Comparison of ENCODE assay signal across 1 cellular context in the genomic region with DNA sequence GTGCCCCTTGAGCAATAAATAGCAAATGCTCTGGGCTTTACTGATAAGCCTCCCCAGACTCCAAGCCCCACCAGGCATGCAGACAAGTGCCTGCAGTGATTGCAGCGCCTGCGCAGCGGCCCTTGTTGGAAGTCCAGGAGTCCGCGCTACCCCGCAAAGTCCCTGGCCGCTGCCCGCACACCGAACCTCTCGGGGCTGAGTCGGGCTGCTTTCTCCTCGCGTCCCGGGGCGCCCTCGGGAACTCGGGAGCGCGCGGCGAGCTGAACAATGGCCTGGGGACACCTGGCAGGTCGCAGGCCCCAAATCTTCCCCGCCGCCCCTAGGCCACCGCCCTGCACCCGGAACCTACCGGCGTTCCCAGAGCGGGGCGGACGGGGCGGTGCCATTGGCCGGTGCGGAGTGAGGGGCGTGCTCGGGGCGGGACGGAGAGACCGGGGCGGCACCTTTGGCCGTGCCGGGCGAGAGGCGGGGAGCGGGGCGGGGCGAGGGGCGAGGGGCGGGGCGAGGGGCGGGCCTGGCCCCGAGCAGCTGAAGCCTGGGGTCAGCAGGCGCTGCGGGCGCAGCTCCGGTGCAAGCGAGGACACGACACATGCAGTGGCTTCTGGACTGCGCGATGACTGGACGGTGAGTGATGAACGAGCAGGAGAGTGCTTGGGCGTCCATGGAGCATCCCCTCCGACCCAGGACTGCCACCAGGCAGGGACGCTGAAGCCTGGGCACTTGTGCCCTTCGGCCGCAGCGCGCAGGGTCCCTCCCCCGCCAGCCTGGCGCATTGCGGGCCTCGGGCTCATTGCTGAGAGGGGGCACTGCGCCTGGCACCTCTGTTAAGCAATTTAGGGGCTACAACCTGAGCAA.
A peak's percentile ranks its signal among the peaks of the same experiment; 100 is the strongest.
TF ChIP-seq lines count a peak whose summit lies in the region.

A gene with protein sequence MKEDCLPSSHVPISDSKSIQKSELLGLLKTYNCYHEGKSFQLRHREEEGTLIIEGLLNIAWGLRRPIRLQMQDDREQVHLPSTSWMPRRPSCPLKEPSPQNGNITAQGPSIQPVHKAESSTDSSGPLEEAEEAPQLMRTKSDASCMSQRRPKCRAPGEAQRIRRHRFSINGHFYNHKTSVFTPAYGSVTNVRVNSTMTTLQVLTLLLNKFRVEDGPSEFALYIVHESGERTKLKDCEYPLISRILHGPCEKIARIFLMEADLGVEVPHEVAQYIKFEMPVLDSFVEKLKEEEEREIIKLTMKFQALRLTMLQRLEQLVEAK (plus strand): TSS at position 560 of the 855 bp plus-strand sequence. CDS start 10,401 bp downstream, outside the sequence.

TF ChIP-seq in GM12878, 131 proteins besides CTCF, POLR2A, EP300 and RAD21 (continued from another document and continues in another):
- TF ChIP-seq IRF5 (IDR thresholded peaks at IDR 0.05; ENCODE audit: borderline replicate concordance), result no peak
- no peak for TF ChIP-seq RELA (IDR thresholded peaks at IDR 0.05; ENCODE audit: borderline replicate concordance, partially characterized antibody)
- TF ChIP-seq RUNX3 (IDR thresholded peaks at IDR 0.05; ENCODE audit: low read length), result no peak
- no peak; the same call in 1 of the 2 replicates for TF ChIP-seq TAF1 (IDR thresholded peaks at IDR 0.05; ENCODE audit: borderline replicate concordance, low read depth, low read length)
- TF ChIP-seq E2F4 (IDR thresholded peaks at IDR 0.05; ENCODE audit: low read depth, low read length), result no peak
- TF ChIP-seq SPI1 (IDR thresholded peaks at IDR 0.05; ENCODE audit: borderline replicate concordance, insufficient read depth, low read depth, low read length), result no peak
- no peak for TF ChIP-seq ATF2 (IDR thresholded peaks at IDR 0.05; ENCODE audit: low read length)
- TF ChIP-seq SIX5 (IDR thresholded peaks at IDR 0.05; ENCODE audit: low read depth, low read length, severe bottlenecking), result no peak
- peak; percentile 79; the same call in 1 of the 2 replicates for TF ChIP-seq SMAD5 (IDR thresholded peaks at IDR 0.05; ENCODE audit: low read depth)
- no peak for TF ChIP-seq ZNF217 (IDR thresholded peaks at IDR 0.05)
- peak; percentile 16; the same call in 1 of the 2 replicates for TF ChIP-seq DPF2 (IDR thresholded peaks at IDR 0.05)
- TF ChIP-seq, protein P1, sequence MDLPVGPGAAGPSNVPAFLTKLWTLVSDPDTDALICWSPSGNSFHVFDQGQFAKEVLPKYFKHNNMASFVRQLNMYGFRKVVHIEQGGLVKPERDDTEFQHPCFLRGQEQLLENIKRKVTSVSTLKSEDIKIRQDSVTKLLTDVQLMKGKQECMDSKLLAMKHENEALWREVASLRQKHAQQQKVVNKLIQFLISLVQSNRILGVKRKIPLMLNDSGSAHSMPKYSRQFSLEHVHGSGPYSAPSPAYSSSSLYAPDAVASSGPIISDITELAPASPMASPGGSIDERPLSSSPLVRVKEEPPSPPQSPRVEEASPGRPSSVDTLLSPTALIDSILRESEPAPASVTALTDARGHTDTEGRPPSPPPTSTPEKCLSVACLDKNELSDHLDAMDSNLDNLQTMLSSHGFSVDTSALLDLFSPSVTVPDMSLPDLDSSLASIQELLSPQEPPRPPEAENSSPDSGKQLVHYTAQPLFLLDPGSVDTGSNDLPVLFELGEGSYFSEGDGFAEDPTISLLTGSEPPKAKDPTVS (IDR thresholded peaks at IDR 0.05; ENCODE audit: low read depth, low read length), result no peak
- TF ChIP-seq NBN (IDR thresholded peaks at IDR 0.05), result peak; percentile 38; the same call in 1 of the 2 replicates
- no peak for TF ChIP-seq MEF2A (IDR thresholded peaks at IDR 0.05; ENCODE audit: insufficient read depth, low read depth, low read length)
- TF ChIP-seq CBX3 (IDR thresholded peaks at IDR 0.05; ENCODE audit: borderline replicate concordance, low read depth), result no peak
- no peak for TF ChIP-seq STAT3 (IDR thresholded peaks at IDR 0.05; ENCODE audit: low read depth, low read length)
- TF ChIP-seq KLF5 (IDR thresholded peaks at IDR 0.05; ENCODE audit: partially characterized antibody), result no peak
- TF ChIP-seq JUNB (IDR thresholded peaks at IDR 0.05), result no peak
- TF ChIP-seq BRCA1 (IDR thresholded peaks at IDR 0.05; ENCODE audit: low read depth, low read length), result no peak
- TF ChIP-seq ZBTB33 (IDR thresholded peaks at IDR 0.05), result no peak
- TF ChIP-seq BACH1 (IDR thresholded peaks at IDR 0.05; ENCODE audit: borderline replicate concordance), result peak; percentile 65
- TF ChIP-seq USF2 (IDR thresholded peaks at IDR 0.05; ENCODE audit: borderline replicate concordance, low read depth, low read length), result no peak
- TF ChIP-seq MYC (IDR thresholded peaks at IDR 0.05; ENCODE audit: insufficient read depth, insufficient read length, insufficient replicate concordance, low read length, severe bottlenecking), result no peak
- TF ChIP-seq YBX1 (IDR thresholded peaks at IDR 0.05), result no peak
- TF ChIP-seq, protein P2, sequence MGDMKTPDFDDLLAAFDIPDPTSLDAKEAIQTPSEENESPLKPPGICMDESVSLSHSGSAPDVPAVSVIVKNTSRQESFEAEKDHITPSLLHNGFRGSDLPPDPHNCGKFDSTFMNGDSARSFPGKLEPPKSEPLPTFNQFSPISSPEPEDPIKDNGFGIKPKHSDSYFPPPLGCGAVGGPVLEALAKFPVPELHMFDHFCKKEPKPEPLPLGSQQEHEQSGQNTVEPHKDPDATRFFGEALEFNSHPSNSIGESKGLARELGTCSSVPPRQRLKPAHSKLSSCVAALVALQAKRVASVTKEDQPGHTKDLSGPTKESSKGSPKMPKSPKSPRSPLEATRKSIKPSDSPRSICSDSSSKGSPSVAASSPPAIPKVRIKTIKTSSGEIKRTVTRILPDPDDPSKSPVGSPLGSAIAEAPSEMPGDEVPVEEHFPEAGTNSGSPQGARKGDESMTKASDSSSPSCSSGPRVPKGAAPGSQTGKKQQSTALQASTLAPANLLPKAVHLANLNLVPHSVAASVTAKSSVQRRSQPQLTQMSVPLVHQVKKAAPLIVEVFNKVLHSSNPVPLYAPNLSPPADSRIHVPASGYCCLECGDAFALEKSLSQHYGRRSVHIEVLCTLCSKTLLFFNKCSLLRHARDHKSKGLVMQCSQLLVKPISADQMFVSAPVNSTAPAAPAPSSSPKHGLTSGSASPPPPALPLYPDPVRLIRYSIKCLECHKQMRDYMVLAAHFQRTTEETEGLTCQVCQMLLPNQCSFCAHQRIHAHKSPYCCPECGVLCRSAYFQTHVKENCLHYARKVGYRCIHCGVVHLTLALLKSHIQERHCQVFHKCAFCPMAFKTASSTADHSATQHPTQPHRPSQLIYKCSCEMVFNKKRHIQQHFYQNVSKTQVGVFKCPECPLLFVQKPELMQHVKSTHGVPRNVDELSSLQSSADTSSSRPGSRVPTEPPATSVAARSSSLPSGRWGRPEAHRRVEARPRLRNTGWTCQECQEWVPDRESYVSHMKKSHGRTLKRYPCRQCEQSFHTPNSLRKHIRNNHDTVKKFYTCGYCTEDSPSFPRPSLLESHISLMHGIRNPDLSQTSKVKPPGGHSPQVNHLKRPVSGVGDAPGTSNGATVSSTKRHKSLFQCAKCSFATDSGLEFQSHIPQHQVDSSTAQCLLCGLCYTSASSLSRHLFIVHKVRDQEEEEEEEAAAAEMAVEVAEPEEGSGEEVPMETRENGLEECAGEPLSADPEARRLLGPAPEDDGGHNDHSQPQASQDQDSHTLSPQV (IDR thresholded peaks at IDR 0.05), result no peak
- no peak for TF ChIP-seq CBFB (IDR thresholded peaks at IDR 0.05; ENCODE audit: low read depth)
- TF ChIP-seq NRF1 (conservative IDR thresholded peaks at IDR 0.05; ENCODE audit: low read depth, low read length), result peak; percentile 47
- no peak for TF ChIP-seq HDAC2 (IDR thresholded peaks at IDR 0.05)
- TF ChIP-seq BCLAF1 (IDR thresholded peaks at IDR 0.05), result no peak
- TF ChIP-seq, protein P3, sequence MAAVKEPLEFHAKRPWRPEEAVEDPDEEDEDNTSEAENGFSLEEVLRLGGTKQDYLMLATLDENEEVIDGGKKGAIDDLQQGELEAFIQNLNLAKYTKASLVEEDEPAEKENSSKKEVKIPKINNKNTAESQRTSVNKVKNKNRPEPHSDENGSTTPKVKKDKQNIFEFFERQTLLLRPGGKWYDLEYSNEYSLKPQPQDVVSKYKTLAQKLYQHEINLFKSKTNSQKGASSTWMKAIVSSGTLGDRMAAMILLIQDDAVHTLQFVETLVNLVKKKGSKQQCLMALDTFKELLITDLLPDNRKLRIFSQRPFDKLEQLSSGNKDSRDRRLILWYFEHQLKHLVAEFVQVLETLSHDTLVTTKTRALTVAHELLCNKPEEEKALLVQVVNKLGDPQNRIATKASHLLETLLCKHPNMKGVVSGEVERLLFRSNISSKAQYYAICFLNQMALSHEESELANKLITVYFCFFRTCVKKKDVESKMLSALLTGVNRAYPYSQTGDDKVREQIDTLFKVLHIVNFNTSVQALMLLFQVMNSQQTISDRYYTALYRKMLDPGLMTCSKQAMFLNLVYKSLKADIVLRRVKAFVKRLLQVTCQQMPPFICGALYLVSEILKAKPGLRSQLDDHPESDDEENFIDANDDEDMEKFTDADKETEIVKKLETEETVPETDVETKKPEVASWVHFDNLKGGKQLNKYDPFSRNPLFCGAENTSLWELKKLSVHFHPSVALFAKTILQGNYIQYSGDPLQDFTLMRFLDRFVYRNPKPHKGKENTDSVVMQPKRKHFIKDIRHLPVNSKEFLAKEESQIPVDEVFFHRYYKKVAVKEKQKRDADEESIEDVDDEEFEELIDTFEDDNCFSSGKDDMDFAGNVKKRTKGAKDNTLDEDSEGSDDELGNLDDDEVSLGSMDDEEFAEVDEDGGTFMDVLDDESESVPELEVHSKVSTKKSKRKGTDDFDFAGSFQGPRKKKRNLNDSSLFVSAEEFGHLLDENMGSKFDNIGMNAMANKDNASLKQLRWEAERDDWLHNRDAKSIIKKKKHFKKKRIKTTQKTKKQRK (IDR thresholded peaks at IDR 0.05; ENCODE audit: low read depth, low read length), result no peak
- TF ChIP-seq ZZZ3 (IDR thresholded peaks at IDR 0.05; ENCODE audit: control insufficient read depth, insufficient read length, low read depth), result no peak
